Comparison of ENCODE assay signal across 16 cellular contexts in genomic region chr10:47049906-47050305, GRCh38.
"Had no signal": no experiment of that assay in that cellular context is flagged by ENCODE, and none has a peak within 500 bp of the region (broad histone marks: within the 10 kb centered on the region; RNA-seq: fewer than 3 reads in every experiment).

No MANE protein-coding gene starts in this region.

- H3K36me3 ChIP-seq: adrenal gland, esophagus squamous epithelium had no signal

- H3K36me3 Mint-ChIP-seq: activated naive CD4-positive, alpha-beta T cell treated with anti-CD3 and anti-CD28 coated beads, Interleukin-2, amount 50 U/mL, for 72 hours; naive thymus-derived CD8-positive, alpha-beta T cell; type B pancreatic cell had no signal

- H3K4me3 ChIP-seq: adrenal gland, esophagus squamous epithelium had no signal

- H3K4me1 ChIP-seq: adrenal gland, parathyroid adenoma had no signal

- H3K27ac ChIP-seq: adrenal gland, esophagus squamous epithelium, parathyroid adenoma, VCaP had no signal

- ATAC-seq: activated naive CD4-positive, alpha-beta T cell treated with anti-CD3 and anti-CD28 coated beads, Interleukin-2, amount 50 U/mL, for 72 hours; naive thymus-derived CD8-positive, alpha-beta T cell had no signal

- H3K9me3 ChIP-seq: adrenal gland, esophagus squamous epithelium had no signal

- H3K27me3 ChIP-seq: adrenal gland, esophagus squamous epithelium had no signal

- H3K4me3 Mint-ChIP-seq: dendritic cell treated with granulocyte-macrophage colony-stimulating factor and Interleukin-4, amounts not matched to agents 40 ng/mL and 50 ng/mL, for 4 days; naive thymus-derived CD8-positive, alpha-beta T cell; type B pancreatic cell had no signal

- H3K9me3 Mint-ChIP-seq: activated naive CD4-positive, alpha-beta T cell treated with anti-CD3 and anti-CD28 coated beads, Interleukin-2, amount 50 U/mL, for 72 hours; dendritic cell treated with granulocyte-macrophage colony-stimulating factor and Interleukin-4, amounts not matched to agents 40 ng/mL and 50 ng/mL, for 4 days; type B pancreatic cell had no signal

- H3K27me3 Mint-ChIP-seq: dendritic cell treated with granulocyte-macrophage colony-stimulating factor and Interleukin-4, amounts not matched to agents 40 ng/mL and 50 ng/mL, for 4 days; naive thymus-derived CD8-positive, alpha-beta T cell had no signal

- DNase-seq: activated CD4-positive, alpha-beta T cell treated with anti-CD3 and anti-CD28 coated beads, Interleukin-2, amount 50 U/mL, for 1 hour; activated CD4-positive, CD25-positive, alpha-beta regulatory T cell treated with anti-CD3 and anti-CD28 coated beads, Interleukin-2, amount 50 U/mL, for 72 hours; activated T-cell treated with anti-CD3 and anti-CD28 coated beads, Interleukin-2, amount 50 U/mL, for 1 hour; effector CD8-positive, alpha-beta T cell; esophagus squamous epithelium; naive thymus-derived CD8-positive, alpha-beta T cell; stimulated activated naive CD4-positive, alpha-beta T cell treated with Interleukin-2 at 50 U/mL for 16 hours; substantia nigra; SW 1271; T-helper 2 cell had no signal

- H3K27ac Mint-ChIP-seq: dendritic cell treated with granulocyte-macrophage colony-stimulating factor and Interleukin-4, amounts not matched to agents 40 ng/mL and 50 ng/mL, for 4 days; type B pancreatic cell had no signal
